ENCODE assay signal across 10 cellular contexts in the genomic region with DNA sequence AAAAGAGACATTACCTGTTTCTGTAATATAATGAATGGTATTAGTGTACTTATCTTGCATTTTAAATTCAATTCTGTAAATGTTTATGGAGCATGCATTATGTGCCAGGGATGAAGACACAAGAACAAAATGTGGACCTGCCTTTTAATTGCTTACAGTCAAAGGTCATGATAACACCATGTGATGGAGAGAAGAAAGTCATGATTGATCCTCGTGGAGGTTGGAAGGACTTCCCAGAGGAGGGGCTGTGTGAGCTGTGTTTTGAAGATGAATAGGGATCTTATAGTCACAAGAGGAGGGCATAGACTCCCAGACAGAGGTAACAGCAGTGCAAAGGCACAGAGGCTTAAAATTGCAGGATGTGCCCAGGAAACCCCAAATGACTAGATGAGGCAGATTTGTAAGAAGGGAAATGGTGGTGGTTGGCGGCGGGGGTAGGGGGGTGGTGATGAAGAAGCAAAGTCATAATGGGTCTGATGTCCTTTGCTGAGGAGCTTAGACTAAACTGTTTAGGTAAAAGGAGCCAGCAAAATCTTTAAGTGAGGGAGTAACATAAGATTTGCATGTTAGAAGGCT.
DNase-seq lines count a peak whose midpoint lies in the region; ATAC-seq lines count a peak whose summit lies in the region.
"Had no signal": no experiment of that assay in that cellular context is flagged by ENCODE, and none has a peak within 500 bp of the region (broad histone marks: within the 10 kb centered on the region; RNA-seq: fewer than 3 reads in every experiment).

No MANE protein-coding gene starts in this region.

- no peaks in the 10 kb centered on the region for H3K36me3 Mint-ChIP-seq in dendritic cell treated with granulocyte-macrophage colony-stimulating factor and Interleukin-4, amounts not matched to agents 40 ng/mL and 50 ng/mL, for 4 days (ENCODE audit: low read depth)

- intact Hi-C loops in dendritic cell treated with granulocyte-macrophage colony-stimulating factor and Interleukin-4, amounts not matched to agents 40 ng/mL and 50 ng/mL, for 4 days (cut with micrococcal nuclease) = no loop called here

- ATAC-seq in HG03457 (IDR thresholded peaks at IDR 0.05; ENCODE audit: unreplicated experiment) (no peak), GM21619 (IDR thresholded peaks at IDR 0.05; ENCODE audit: unreplicated experiment) (no peak)

- no peaks in the 10 kb centered on the region for H3K9me3 Mint-ChIP-seq in dendritic cell treated with granulocyte-macrophage colony-stimulating factor and Interleukin-4, amounts not matched to agents 40 ng/mL and 50 ng/mL, for 4 days

- peak overlapping the region; percentile 71 for H3K27ac Mint-ChIP-seq in dendritic cell treated with granulocyte-macrophage colony-stimulating factor and Interleukin-4, amounts not matched to agents 40 ng/mL and 50 ng/mL, for 4 days

- no peaks in the 10 kb centered on the region for H3K27me3 Mint-ChIP-seq in dendritic cell treated with granulocyte-macrophage colony-stimulating factor and Interleukin-4, amounts not matched to agents 40 ng/mL and 50 ng/mL, for 4 days

- peaks cover 65% of the 10 kb centered on the region for H3K4me1 Mint-ChIP-seq in dendritic cell treated with granulocyte-macrophage colony-stimulating factor and Interleukin-4, amounts not matched to agents 40 ng/mL and 50 ng/mL, for 4 days (ENCODE audit: low read depth)

- H3K4me3 Mint-ChIP-seq in dendritic cell treated with granulocyte-macrophage colony-stimulating factor and Interleukin-4, amounts not matched to agents 40 ng/mL and 50 ng/mL, for 4 days = no peak overlapping the region

- peak; percentile 29 for DNase-seq in EL
- peak; percentile 41 for DNase-seq in activated CD4-positive, CD25-positive, alpha-beta regulatory T cell treated with anti-CD3 and anti-CD28 coated beads, Interleukin-2, amount 50 U/mL, for 16 hours (ENCODE audit: low read depth, low spot score)
- peak in 3 of 4 experiments; percentile 55 to 78 (median 62) for DNase-seq in stimulated activated CD4-positive, alpha-beta T cell treated with anti-CD3 and anti-CD28 coated beads, Interleukin-1b, Interleukin-23, amount 100 ng/mL, for 24 hours (ENCODE audit: low read depth in 4 of 4, low spot score in 1 of 4)
- no peak for DNase-seq in NCI-H146 treated with DMSO at 0.1 percent for 48 hours (lab: John Stamatoyannopoulos, UW; ENCODE audit: unreplicated experiment)
- DNase-seq in SKM-1 treated with dmso at 0.1 percent for 144 hours (lab: John Stamatoyannopoulos, UW; ENCODE audit: unreplicated experiment) = no peak
- DNase-seq: NCI-H1092, substantia nigra had no signal

Comparison
In these comparisons a context has a peak if more than half of its experiments do, and no peak if none do; other contexts are left out.
1. DNase-seq: peak in EL (single experiment), activated CD4-positive, CD25-positive, alpha-beta regulatory T cell treated with anti-CD3 and anti-CD28 coated beads, Interleukin-2, amount 50 U/mL, for 16 hours (single experiment) and stimulated activated CD4-positive, alpha-beta T cell treated with anti-CD3 and anti-CD28 coated beads, Interleukin-1b, Interleukin-23, amount 100 ng/mL, for 24 hours (3 of 4); none in NCI-H146 treated with DMSO at 0.1 percent for 48 hours (single experiment) and SKM-1 treated with dmso at 0.1 percent for 144 hours (single experiment).